21 cellular contexts compared by ENCODE assay signal in genomic region chr12:78248321-78248720, GRCh38.
DNase-seq lines count a peak whose midpoint lies in the region; ATAC-seq and TF ChIP-seq lines count a peak whose summit lies in the region.
"Had no signal": no experiment of that assay in that cellular context is flagged by ENCODE, and none has a peak within 500 bp of the region (broad histone marks: within the 10 kb centered on the region; RNA-seq: fewer than 3 reads in every experiment).

No MANE protein-coding gene starts in this region.

- H2AFZ ChIP-seq in IMR-90 (replicated peaks; ENCODE audit: low read length, poor library complexity), result no peak overlapping the region

- H2AK9ac ChIP-seq in IMR-90 (replicated peaks; ENCODE audit: low read depth, low read length, poor library complexity), result no peak overlapping the region

- no peak overlapping the region for H2BK15ac ChIP-seq in IMR-90 (ENCODE audit: low read depth, low read length)

- no peaks in the 10 kb centered on the region for H3K36me3 Mint-ChIP-seq in activated CD4-positive, alpha-beta T cell treated with anti-CD3 and anti-CD28 coated beads for 36 hours (ENCODE audit: low read depth)
- H3K36me3 Mint-ChIP-seq in activated CD4-positive, alpha-beta T cell treated with anti-CD3 and anti-CD28 coated beads, Interleukin-2, amount 10 ng/mL, durations not matched to agents 24 days and 14 days (ENCODE audit: low read depth), result no peaks in the 10 kb centered on the region
- no peaks in the 10 kb centered on the region for H3K36me3 Mint-ChIP-seq in activated CD8-positive, alpha-beta T cell treated with anti-CD3 and anti-CD28 coated beads for 36 hours (ENCODE audit: low read depth)
- H3K36me3 Mint-ChIP-seq: CD14-positive monocyte; CD8-positive, alpha-beta memory T cell had no signal

- no peaks in the 10 kb centered on the region for H3K4me1 Mint-ChIP-seq in activated CD4-positive, alpha-beta T cell treated with anti-CD3 and anti-CD28 coated beads for 36 hours
- H3K4me1 Mint-ChIP-seq in activated CD4-positive, alpha-beta T cell treated with anti-CD3 and anti-CD28 coated beads, Interleukin-2, amount 10 ng/mL, durations not matched to agents 24 days and 14 days, result no peaks in the 10 kb centered on the region
- no peaks in the 10 kb centered on the region for H3K4me1 Mint-ChIP-seq in activated CD8-positive, alpha-beta T cell treated with anti-CD3 and anti-CD28 coated beads for 36 hours (ENCODE audit: low read depth)
- H3K4me1 Mint-ChIP-seq: CD14-positive monocyte; CD8-positive, alpha-beta memory T cell had no signal

- no peak overlapping the region for H3K14ac ChIP-seq in IMR-90 (replicated peaks; ENCODE audit: low read depth, low read length)

- ATAC-seq in activated CD4-positive, alpha-beta T cell treated with anti-CD3 and anti-CD28 coated beads for 36 hours, result peak; percentile 57
- ATAC-seq in IMR-90 (ENCODE audit: low read depth) (peak; percentile 37), GM21367 (IDR thresholded peaks at IDR 0.05; ENCODE audit: unreplicated experiment) (no peak), HG03280 (IDR thresholded peaks at IDR 0.05; ENCODE audit: unreplicated experiment) (no peak)
- ATAC-seq in activated CD8-positive, alpha-beta T cell treated with anti-CD3 and anti-CD28 coated beads for 36 hours, result no peak

- no peak for TF ChIP-seq POLR2A in IMR-90 (IDR thresholded peaks at IDR 0.05; ENCODE audit: low read depth, low read length)

- H2BK20ac ChIP-seq in IMR-90 (ENCODE audit: low read depth, low read length), result no peak overlapping the region

- H4K8ac ChIP-seq in IMR-90 (ENCODE audit: low read depth in 2 of 2, low read length in 2 of 2), result no peak overlapping the region

- H3K27ac ChIP-seq in IMR-90 (ENCODE audit: insufficient read depth, low read length), result no peak overlapping the region
- H3K27ac ChIP-seq: 22Rv1 had no signal

- no peak overlapping the region for H3K4me3 ChIP-seq in IMR-90 (ENCODE audit: insufficient read depth, low read depth, low read length)
- H3K4me3 ChIP-seq in choroid plexus epithelial cell (ENCODE audit: low read depth, low read length), result no peak overlapping the region

- H4K20me1 ChIP-seq in IMR-90 (ENCODE audit: insufficient read depth, low read length), result no peaks in the 10 kb centered on the region

- no peak overlapping the region for H3K4ac ChIP-seq in IMR-90 (ENCODE audit: low read depth, low read length)

- H2AK5ac ChIP-seq in IMR-90 (ENCODE audit: low read depth, low read length), result no peak overlapping the region

- no peak overlapping the region for H4K91ac ChIP-seq in IMR-90 (ENCODE audit: insufficient read depth, low read depth, low read length)

- peaks cover 3% of the 10 kb centered on the region for H3K9me3 Mint-ChIP-seq in activated CD4-positive, alpha-beta T cell treated with anti-CD3 and anti-CD28 coated beads for 36 hours (ENCODE audit: low read depth)
- H3K9me3 Mint-ChIP-seq in activated CD4-positive, alpha-beta T cell treated with anti-CD3 and anti-CD28 coated beads, Interleukin-2, amount 10 ng/mL, durations not matched to agents 24 days and 14 days, result peaks cover 1% of the 10 kb centered on the region
- H3K9me3 Mint-ChIP-seq in activated CD8-positive, alpha-beta T cell treated with anti-CD3 and anti-CD28 coated beads for 36 hours, result peaks cover 2% of the 10 kb centered on the region

- in situ Hi-C loops in IMR-90 (cut with MboI; ENCODE audit: low sequenced_read_pairs), result no loop called here

- no peak overlapping the region for H3K18ac ChIP-seq in IMR-90 (ENCODE audit: low read depth, low read length)

- H3K27ac Mint-ChIP-seq in activated CD4-positive, alpha-beta T cell treated with anti-CD3 and anti-CD28 coated beads for 36 hours, result no peak overlapping the region
- no peak overlapping the region for H3K27ac Mint-ChIP-seq in activated CD4-positive, alpha-beta T cell treated with anti-CD3 and anti-CD28 coated beads, Interleukin-2, amount 10 ng/mL, durations not matched to agents 24 days and 14 days
- no peak overlapping the region for H3K27ac Mint-ChIP-seq in activated CD8-positive, alpha-beta T cell treated with anti-CD3 and anti-CD28 coated beads for 36 hours
- H3K27ac Mint-ChIP-seq: CD14-positive monocyte; CD8-positive, alpha-beta memory T cell had no signal

- POLR2A ChIA-PET in activated CD4-positive, alpha-beta T cell treated with anti-CD3 and anti-CD28 coated beads for 36 hours (lab: Charles Lee), result no interaction called here
- POLR2A ChIA-PET in IMR-90 (lab: Charles Lee; ENCODE audit: unreplicated experiment), result no interaction called here
- POLR2A ChIA-PET in activated CD8-positive, alpha-beta T cell treated with anti-CD3 and anti-CD28 coated beads for 36 hours (lab: Charles Lee), result no interaction called here

- H3K9me1 ChIP-seq in IMR-90 (ENCODE audit: insufficient read depth, low read length), result no peaks in the 10 kb centered on the region

- intact Hi-C loops in activated CD4-positive, alpha-beta T cell treated with anti-CD3 and anti-CD28 coated beads for 36 hours (cut with DNase I, micrococcal nuclease), result no loop called here
- intact Hi-C loops in activated CD4-positive, alpha-beta T cell treated with anti-CD3 and anti-CD28 coated beads, Interleukin-2, amount 10 ng/mL, durations not matched to agents 24 days and 14 days (cut with micrococcal nuclease), result no loop called here
- intact Hi-C loops in IMR-90 (cut with micrococcal nuclease), result no loop called here
- intact Hi-C loops in activated CD8-positive, alpha-beta T cell treated with anti-CD3 and anti-CD28 coated beads for 36 hours (cut with micrococcal nuclease), result no loop called here

- H3K27me3 Mint-ChIP-seq in activated CD4-positive, alpha-beta T cell treated with anti-CD3 and anti-CD28 coated beads for 36 hours, result no peaks in the 10 kb centered on the region
- H3K27me3 Mint-ChIP-seq in activated CD4-positive, alpha-beta T cell treated with anti-CD3 and anti-CD28 coated beads, Interleukin-2, amount 10 ng/mL, durations not matched to agents 24 days and 14 days, result no peaks in the 10 kb centered on the region
- H3K27me3 Mint-ChIP-seq in activated CD8-positive, alpha-beta T cell treated with anti-CD3 and anti-CD28 coated beads for 36 hours, result no peaks in the 10 kb centered on the region
- H3K27me3 Mint-ChIP-seq: CD8-positive, alpha-beta memory T cell had no signal

- H2BK120ac ChIP-seq in IMR-90 (ENCODE audit: low read depth, low read length), result no peak overlapping the region

- no peak overlapping the region for H3K56ac ChIP-seq in IMR-90 (ENCODE audit: extremely low read depth, insufficient read depth, low read length)

- dilution Hi-C loops in IMR-90 (cut with HindIII; ENCODE audit: low sequenced_read_pairs, unreplicated experiment), result no loop called here

- H4K5ac ChIP-seq in IMR-90 (ENCODE audit: low read depth, low read length), result no peak overlapping the region

- no peak for TF ChIP-seq RAD21 in IMR-90 (IDR thresholded peaks at IDR 0.05; ENCODE audit: low read length)

- no peaks in the 10 kb centered on the region for H3K4me1 ChIP-seq in IMR-90 (ENCODE audit: control insufficient read depth, insufficient read depth, low read length)
- H3K4me1 ChIP-seq: BE2C had no signal

- no peak overlapping the region for H2BK5ac ChIP-seq in IMR-90 (ENCODE audit: low read depth, low read length, poor library complexity, severe bottlenecking)

- H3K27me3 ChIP-seq in IMR-90 (ENCODE audit: control insufficient read depth, insufficient read depth, low read length), result no peaks in the 10 kb centered on the region

- H3K36me3 ChIP-seq in IMR-90 (ENCODE audit: control insufficient read depth, insufficient read depth, low read length), result no peaks in the 10 kb centered on the region
- H3K36me3 ChIP-seq: BE2C had no signal

- H3K9me3 ChIP-seq in IMR-90 (ENCODE audit: control insufficient read depth, insufficient read depth, low read length), result no peaks in the 10 kb centered on the region
- H3K9me3 ChIP-seq: BE2C had no signal

- no peaks in the 10 kb centered on the region for H3K79me1 ChIP-seq in IMR-90 (ENCODE audit: low read depth in 1 of 2, low read length in 2 of 2)

- WGBS in IMR-90 (ENCODE audit: extremely low coverage in 2 of 2, insufficient read length in 1 of 2), 2 experiments, result no CpG with 5 or more reads among the region's 1 CpG

- TF ChIP-seq CTCF in IMR-90 (conservative IDR thresholded peaks at IDR 0.05; ENCODE audit: low read depth, low read length) (no peak), choroid plexus epithelial cell (conservative IDR thresholded peaks at IDR 0.05; ENCODE audit: low read depth, low read length) (no peak)
- no peak for TF ChIP-seq CTCF in activated CD8-positive, alpha-beta T cell treated with anti-CD3 and anti-CD28 coated beads for 36 hours (IDR thresholded peaks at IDR 0.05)

- H3K4me3 Mint-ChIP-seq in activated CD4-positive, alpha-beta T cell treated with anti-CD3 and anti-CD28 coated beads for 36 hours, result no peak overlapping the region
- no peak overlapping the region for H3K4me3 Mint-ChIP-seq in activated CD4-positive, alpha-beta T cell treated with anti-CD3 and anti-CD28 coated beads, Interleukin-2, amount 10 ng/mL, durations not matched to agents 24 days and 14 days
- no peak overlapping the region for H3K4me3 Mint-ChIP-seq in activated CD8-positive, alpha-beta T cell treated with anti-CD3 and anti-CD28 coated beads for 36 hours
- H3K4me3 Mint-ChIP-seq: CD14-positive monocyte; CD8-positive, alpha-beta memory T cell had no signal

- H3K9ac ChIP-seq in IMR-90 (ENCODE audit: low read depth, low read length), result no peak overlapping the region

- BruUV-seq in IMR-90 (replicated peaks; lab: Mats Ljungman, UMichigan), result no TSS peak

- CTCF ChIA-PET in activated CD4-positive, alpha-beta T cell treated with anti-CD3 and anti-CD28 coated beads for 36 hours (lab: Charles Lee), result no interaction called here
- CTCF ChIA-PET in IMR-90 (lab: Yijun Ruan, JAX), result interaction anchor here (1.2 kb wide), 1 partner anchor 13 kb away, joined by 3 read pairs; no protein-coding TSS in a partner anchor
- CTCF ChIA-PET in activated CD8-positive, alpha-beta T cell treated with anti-CD3 and anti-CD28 coated beads for 36 hours (lab: Charles Lee), result no interaction called here

- no peak for DNase-seq in activated CD4-positive, alpha-beta T cell treated with anti-CD3 and anti-CD28 coated beads for 36 hours
- DNase-seq in activated CD4-positive, alpha-beta T cell treated with anti-CD3 and anti-CD28 coated beads, Interleukin-2, amount 10 ng/mL, durations not matched to agents 24 days and 14 days, result no peak
- DNase-seq in IMR-90, result no peak
- DNase-seq in choroid plexus epithelial cell (ENCODE audit: low read depth), result peak; percentile 46
- DNase-seq in RPMI8226, result no peak
- no peak for DNase-seq in activated CD8-positive, alpha-beta T cell treated with anti-CD3 and anti-CD28 coated beads for 36 hours
- DNase-seq: BE2C; CD8-positive, alpha-beta memory T cell; DMS 273 treated with DMSO at 0.1 percent for 48 hours; DMS79; H7; NCI-H1092; NCI-H1436; NCI-H187; NCI-H345; NCI-H510A treated with DMSO at 0.1 percent for 48 hours; NCI-H748 treated with DMSO at 0.1 percent for 48 hours had no signal

- no peak overlapping the region for H3K4me2 ChIP-seq in IMR-90 (ENCODE audit: low read depth, low read length)

- H3K23ac ChIP-seq in IMR-90 (ENCODE audit: low read depth, low read length), result no peak overlapping the region

TF ChIP-seq in IMR-90, 13 proteins besides CTCF, POLR2A, EP300 and RAD21 (continues in another document):
- TF ChIP-seq MAZ (IDR thresholded peaks at IDR 0.05; ENCODE audit: borderline replicate concordance, low read depth, low read length) (no peak), SMC3 (IDR thresholded peaks at IDR 0.05; ENCODE audit: low read depth, low read length) (no peak), CEBPB (IDR thresholded peaks at IDR 0.05; ENCODE audit: low read depth, low read length) (no peak)

Comparison
In these comparisons a context has a peak if more than half of its experiments do, and no peak if none do; other contexts are left out.
1. ATAC-seq: peak in activated CD4-positive, alpha-beta T cell treated with anti-CD3 and anti-CD28 coated beads for 36 hours (single experiment) and IMR-90 (single experiment); none in activated CD8-positive, alpha-beta T cell treated with anti-CD3 and anti-CD28 coated beads for 36 hours (single experiment), GM21367 (single experiment) and HG03280 (single experiment).